Comparison of ENCODE assay signal across 11 cellular contexts in genomic region chr10:110815354-110816004, GRCh38. TPM values are rescaled to one million over a fixed set of nuclear protein-coding genes. Genes with fewer than 3 reads are reported as not detected.
DNase-seq lines count a peak whose midpoint lies in the region; ATAC-seq, FAIRE-seq and TF ChIP-seq lines count a peak whose summit lies in the region.
"Had no signal": no experiment of that assay in that cellular context is flagged by ENCODE, and none has a peak within 500 bp of the region (broad histone marks: within the 10 kb centered on the region; RNA-seq: fewer than 3 reads in every experiment).

No MANE protein-coding gene starts in this region.

- H3K79me2 ChIP-seq in GM12878 (ENCODE audit: control insufficient read depth, insufficient read depth, low read length) = no peaks in the 10 kb centered on the region
- H3K79me2 ChIP-seq in osteoblast (ENCODE audit: insufficient read depth, low read length) = no peaks in the 10 kb centered on the region

- WGBS in GM12878 (ENCODE audit: insufficient coverage, insufficient replicate concordance, low lambda C conversion rate, missing lambda C conversion rate) = 5% methylated on average over 1 of the region's 1 CpG

- POLR2A ChIA-PET in GM12878 (lab: Charles Lee) = interaction anchor here (0.6 to 0.7 kb wide), 2 partner anchors 13 to 27 kb away, joined by 4 read pairs; no protein-coding TSS in a partner anchor

- H3K4me3 ChIP-seq in GM12864 (ENCODE audit: low read depth, low read length) (no peak overlapping the region), GM12878 (no peak overlapping the region), osteoblast (ENCODE audit: insufficient read depth, low read length) (no peak overlapping the region)
- H3K4me3 ChIP-seq: body of pancreas had no signal

- BruUV-seq in GM12878 (replicated peaks; lab: Mats Ljungman, UMichigan) = no TSS peak

- H3K9me3 ChIP-seq in GM12878 (replicated peaks; ENCODE audit: control insufficient read depth, insufficient read depth, low read length) (no peaks in the 10 kb centered on the region), osteoblast (ENCODE audit: low read depth, low read length) (no peaks in the 10 kb centered on the region)
- H3K9me3 ChIP-seq: body of pancreas had no signal

- H3K27me3 ChIP-seq in GM12878 (replicated peaks in 1 of 2; ENCODE audit: control insufficient read depth in 2 of 2, insufficient read depth in 2 of 2, low read length in 1 of 2) (no peaks in the 10 kb centered on the region), osteoblast (ENCODE audit: insufficient read depth, low read length) (no peaks in the 10 kb centered on the region)
- H3K27me3 ChIP-seq: body of pancreas had no signal

- H2AFZ ChIP-seq in GM12878 (ENCODE audit: control insufficient read depth, low read depth, low read length) (no peak overlapping the region; the same call in 1 of the 2 replicates), osteoblast (ENCODE audit: low read length) (no peak overlapping the region)

- no peak for TF ChIP-seq CTCF in GM12864 (IDR thresholded peaks at IDR 0.05; ENCODE audit: low read depth, low read length, missing control alignments)
- no peak for TF ChIP-seq CTCF in GM12878 (IDR thresholded peaks at IDR 0.05 in 2 of 3, conservative IDR thresholded peaks at IDR 0.05 in 1 of 3; ENCODE audit: control insufficient read depth in 2 of 3, extremely low read depth in 1 of 3, insufficient read depth in 1 of 3, low read depth in 3 of 3, low read length in 3 of 3)
- TF ChIP-seq CTCF in osteoblast (IDR thresholded peaks at IDR 0.05; ENCODE audit: extremely low read depth, low read depth, low read length) = no peak

- H3K4me1 ChIP-seq in GM12878 (ENCODE audit: control insufficient read depth, insufficient read depth, low read length) (peaks cover 30% of the 10 kb centered on the region), osteoblast (ENCODE audit: insufficient read depth, low read length) (peaks cover 7% of the 10 kb centered on the region)

- TF ChIP-seq RAD21 in GM12878 (IDR thresholded peaks at IDR 0.05; ENCODE audit: insufficient read depth, low read depth, low read length) = peak; percentile 15; the same call in 1 of the 2 replicates

- TF ChIP-seq POLR2A in GM12878 (IDR thresholded peaks at IDR 0.05; ENCODE audit: low read depth, low read length) = peak; percentile 44; the same call in 1 of the 2 replicates

- H3K27ac ChIP-seq in GM12878 (ENCODE audit: control insufficient read depth, insufficient read depth) = peak overlapping the region; percentile 65
- no peak overlapping the region for H3K27ac ChIP-seq in osteoblast (ENCODE audit: low read depth, low read length)
- H3K27ac ChIP-seq: body of pancreas had no signal

- CTCF ChIA-PET in GM12878 (lab: Yijun Ruan, JAX) = no interaction called here

- no peak for TF ChIP-seq EP300 in GM12878 (IDR thresholded peaks at IDR 0.05; ENCODE audit: borderline replicate concordance in 1 of 2, control insufficient read depth in 1 of 2, low read depth in 2 of 2, low read length in 2 of 2)

- intact Hi-C loops in GM12878 (cut with micrococcal nuclease; ENCODE audit: unreplicated experiment) = no loop called here

- SMC1A ChIA-PET in GM12878 (lab: Charles Lee; ENCODE audit: uncharacterized antibody, unreplicated experiment) = interaction anchor here (0.7 to 1.0 kb wide), 2 partner anchors 31 to 50 kb away, joined by 3 read pairs; no protein-coding TSS in a partner anchor

- in situ Hi-C loops in GM12878 (cut with MboI) = no loop called here

- FAIRE-seq in GM12878 (lab: Jason Lieb, UNC) = no peak
- FAIRE-seq: GM19239 had no signal

- 0 out of 2 replicates have a peak overlapping the region, but pooled peaks have one; percentile 2 for H3K4me2 ChIP-seq in GM12878 (ENCODE audit: control insufficient read depth, insufficient read depth)
- no peak overlapping the region for H3K4me2 ChIP-seq in osteoblast (ENCODE audit: insufficient read depth, low read length)

- DNase-seq in GM12864 (ENCODE audit: low read depth) (peak; percentile 21), GM12878 (ENCODE audit: low read depth, low spot score) (peak; percentile 73), AG20443 (ENCODE audit: low spot score) (no peak), DMS53 (lab: John Stamatoyannopoulos, UW) (no peak), SKM-1 (lab: John Stamatoyannopoulos, UW; ENCODE audit: unreplicated experiment) (no peak), osteoblast (ENCODE audit: insufficient read length, low spot score, missing footprints) (no peak)
- DNase-seq: activated CD4-positive, alpha-beta T cell treated with anti-CD3 and anti-CD28 coated beads for 4 hours; body of pancreas had no signal

- 0 out of 2 replicates have a peak overlapping the region, but pooled peaks have one; percentile 4 for H3K9ac ChIP-seq in GM12878 (ENCODE audit: control insufficient read depth, insufficient read depth, low read length)

- RAD21 ChIA-PET in GM12878 (lab: Charles Lee; ENCODE audit: unreplicated experiment) = interaction anchor here (1.0 kb wide), 3 partner anchors 12 to 57 kb away, joined by 3 to 11 read pairs (median 3); no protein-coding TSS in a partner anchor

- ATAC-seq in GM19023 (IDR thresholded peaks at IDR 0.05; ENCODE audit: unreplicated experiment) (peak; percentile 84), HG02973 (IDR thresholded peaks at IDR 0.05; ENCODE audit: unreplicated experiment) (peak; percentile 76), GM12878 (peak; percentile 87)
- ATAC-seq: body of pancreas had no signal

- H4K20me1 ChIP-seq in GM12878 (ENCODE audit: control insufficient read depth, insufficient read depth) = no peaks in the 10 kb centered on the region
- no peaks in the 10 kb centered on the region for H4K20me1 ChIP-seq in osteoblast (ENCODE audit: insufficient read depth, low read length)

- no peaks in the 10 kb centered on the region for H3K36me3 ChIP-seq in GM12878 (ENCODE audit: control insufficient read depth in 2 of 2, insufficient read depth in 2 of 2, low read length in 1 of 2)
- H3K36me3 ChIP-seq in osteoblast (ENCODE audit: insufficient read depth, low read length) = no peaks in the 10 kb centered on the region

TF ChIP-seq in GM12878, 131 proteins besides CTCF, POLR2A, EP300 and RAD21 (continues in another document):
- TF ChIP-seq, protein P1, sequence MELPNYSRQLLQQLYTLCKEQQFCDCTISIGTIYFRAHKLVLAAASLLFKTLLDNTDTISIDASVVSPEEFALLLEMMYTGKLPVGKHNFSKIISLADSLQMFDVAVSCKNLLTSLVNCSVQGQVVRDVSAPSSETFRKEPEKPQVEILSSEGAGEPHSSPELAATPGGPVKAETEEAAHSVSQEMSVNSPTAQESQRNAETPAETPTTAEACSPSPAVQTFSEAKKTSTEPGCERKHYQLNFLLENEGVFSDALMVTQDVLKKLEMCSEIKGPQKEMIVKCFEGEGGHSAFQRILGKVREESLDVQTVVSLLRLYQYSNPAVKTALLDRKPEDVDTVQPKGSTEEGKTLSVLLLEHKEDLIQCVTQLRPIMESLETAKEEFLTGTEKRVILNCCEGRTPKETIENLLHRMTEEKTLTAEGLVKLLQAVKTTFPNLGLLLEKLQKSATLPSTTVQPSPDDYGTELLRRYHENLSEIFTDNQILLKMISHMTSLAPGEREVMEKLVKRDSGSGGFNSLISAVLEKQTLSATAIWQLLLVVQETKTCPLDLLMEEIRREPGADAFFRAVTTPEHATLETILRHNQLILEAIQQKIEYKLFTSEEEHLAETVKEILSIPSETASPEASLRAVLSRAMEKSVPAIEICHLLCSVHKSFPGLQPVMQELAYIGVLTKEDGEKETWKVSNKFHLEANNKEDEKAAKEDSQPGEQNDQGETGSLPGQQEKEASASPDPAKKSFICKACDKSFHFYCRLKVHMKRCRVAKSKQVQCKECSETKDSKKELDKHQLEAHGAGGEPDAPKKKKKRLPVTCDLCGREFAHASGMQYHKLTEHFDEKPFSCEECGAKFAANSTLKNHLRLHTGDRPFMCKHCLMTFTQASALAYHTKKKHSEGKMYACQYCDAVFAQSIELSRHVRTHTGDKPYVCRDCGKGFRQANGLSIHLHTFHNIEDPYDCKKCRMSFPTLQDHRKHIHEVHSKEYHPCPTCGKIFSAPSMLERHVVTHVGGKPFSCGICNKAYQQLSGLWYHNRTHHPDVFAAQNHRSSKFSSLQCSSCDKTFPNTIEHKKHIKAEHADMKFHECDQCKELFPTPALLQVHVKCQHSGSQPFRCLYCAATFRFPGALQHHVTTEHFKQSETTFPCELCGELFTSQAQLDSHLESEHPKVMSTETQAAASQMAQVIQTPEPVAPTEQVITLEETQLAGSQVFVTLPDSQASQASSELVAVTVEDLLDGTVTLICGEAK (IDR thresholded peaks at IDR 0.05; ENCODE audit: borderline replicate concordance) = no peak

RNA-seq across cellular contexts. Expression of gene PDCD4, which starts 56.2 kb away (rescaled TPM):
- total RNA-seq in GM12878 (2013; cell fraction: nucleolus; rRNA removed) = 343 and 354 TPM in 2 replicates
- total RNA-seq in GM12878 (2014; rRNA removed) (106 and 108 TPM in 2 replicates), GM12878 (2014; rRNA removed; fragmentation: Illumina TruSeq; extraction: Trizol) (168 and 179 TPM in 2 replicates), GM12878 (2021) (169 and 181 TPM in 2 replicates), osteoblast (63.1 and 73.8 TPM in 2 replicates)
- 158 TPM for polyA plus RNA-seq in GM12878 (2011; ENCODE audit: low read depth)
- polyA plus RNA-seq in GM12878 (2011; rRNA removed) (189 and 280 TPM in 2 replicates), GM12878 (2014; fragmentation: Illumina TruSeq; extraction: Trizol) (219 and 380 TPM in 2 replicates), GM12878 (2014; fragmentation: Nextera tagmentation; extraction: Ambion mirVana) (100 to 1,000 TPM; 101 to 138 TPM), GM12878 (2014; rRNA removed) (155 and 174 TPM in 2 replicates), GM12878 (2016; fragmentation: Nextera tagmentation; extraction: Ambion mirVana) (100 to 1,000 TPM; 341 to 372 TPM)
- 33.8 and 38.8 TPM in 2 replicates for polyA plus RNA-seq in GM12878 (2011; cell fraction: cytosol; rRNA removed)
- 93.5 and 111 TPM in 2 replicates for polyA plus RNA-seq in GM12878 (2011; cell fraction: nucleus; rRNA removed)
- 313 and 387 TPM in 2 replicates for polyA plus RNA-seq in GM12878 (2012)
- 37.1 and 72.9 TPM in 2 replicates for polyA minus RNA-seq in GM12878 (2011; rRNA and poly(A)+ RNA removed)
- 31.5 and 42.2 TPM in 2 replicates for polyA minus RNA-seq in GM12878 (2011; cell fraction: cytosol; rRNA and poly(A)+ RNA removed)
- 57.9 and 72.6 TPM in 2 replicates for polyA minus RNA-seq in GM12878 (2011; cell fraction: nucleus; rRNA and poly(A)+ RNA removed)

Comparison
In these comparisons a context has a peak if more than half of its experiments do, and no peak if none do; other contexts are left out.
1. DNase-seq: peak in GM12864 (single experiment) and GM12878 (single experiment); none in AG20443 (single experiment), DMS53 (single experiment), SKM-1 (single experiment) and osteoblast (single experiment).
2. Peak in every context shown above with its lines, with median percentiles within 50 percentile points of each other: ATAC-seq.